Comparison of ENCODE assay signal across 8 cellular contexts in genomic region chr22:29836791-29837370, GRCh38. TPM values are rescaled to one million over a fixed set of nuclear protein-coding genes. Genes with fewer than 3 reads are reported as not detected.
A peak's percentile ranks its signal among the peaks of the same experiment; 100 is the strongest.
DNase-seq lines count a peak whose midpoint lies in the region; ATAC-seq, FAIRE-seq and TF ChIP-seq lines count a peak whose summit lies in the region.
"Not testable (repeated sequence)": the region's sequence is repeated elsewhere in the genome, so short reads cannot be mapped to it uniquely, and the experiment has no call there.

No MANE protein-coding gene starts in this region.

- DNase-seq in DND-41; WTC11 (ENCODE audit: low spot score); adipocyte (ENCODE audit: low read depth); endothelial cell of umbilical vein (ENCODE audit: low read depth, low spot score); memory B cell (ENCODE audit: low spot score in 2 of 2); upper lobe of right lung: not testable (repeated sequence)

- not testable (repeated sequence) for H2AFZ ChIP-seq in DND-41 (ENCODE audit: low read depth, low read length); Loucy (ENCODE audit: low read length); endothelial cell of umbilical vein (ENCODE audit: low read depth, low read length)

- H3K4me3 ChIP-seq in DND-41 (ENCODE audit: low read depth in 1 of 2, low read length in 2 of 2): peak overlapping the region; percentile 66 to 90; a peak in 3 of 4 replicates
- peak overlapping the region; percentile 89 for H3K4me3 ChIP-seq in Loucy (ENCODE audit: low read length, poor library complexity, severe bottlenecking)
- H3K4me3 ChIP-seq in adipocyte (ENCODE audit: low read length): peak overlapping the region; percentile 90
- H3K4me3 ChIP-seq in endothelial cell of umbilical vein (replicated peaks in 1 of 3; ENCODE audit: insufficient read depth in 1 of 3, low read depth in 1 of 3, low read length in 3 of 3): peak overlapping the region in 1 of 3 experiments; percentile 92
- H3K4me3 ChIP-seq in rectal smooth muscle tissue (ENCODE audit: low read length): peak overlapping the region; percentile 92
- peak overlapping the region; percentile 98 for H3K4me3 ChIP-seq in upper lobe of right lung

- H3K4me1 Mint-ChIP-seq in WTC11 (peaks cover 11% of the 10 kb centered on the region), memory B cell (peaks cover 26% of the 10 kb centered on the region)

- not testable (repeated sequence) for H4K20me1 ChIP-seq in DND-41 (ENCODE audit: insufficient read depth, low read length); Loucy (ENCODE audit: insufficient read depth, low read length, poor library complexity, severe bottlenecking); endothelial cell of umbilical vein (replicated peaks; ENCODE audit: control insufficient read depth, extremely low read depth, insufficient read depth, low read length)

- H3K4me1 ChIP-seq in DND-41 (ENCODE audit: insufficient read depth, low read length) (peaks cover 29% of the 10 kb centered on the region), Loucy (ENCODE audit: insufficient read depth, low read length, poor library complexity, severe bottlenecking) (peaks cover 30% of the 10 kb centered on the region), adipocyte (ENCODE audit: control insufficient read depth, insufficient read depth, low read length) (peaks cover 35% of the 10 kb centered on the region), endothelial cell of umbilical vein (ENCODE audit: control insufficient read depth, extremely low read depth, insufficient read depth, low read length) (peaks cover 15% of the 10 kb centered on the region), upper lobe of right lung (peaks cover 15% of the 10 kb centered on the region)
- H3K4me1 ChIP-seq in rectal smooth muscle tissue (ENCODE audit: control insufficient read depth, insufficient read depth, low read length): not testable (repeated sequence)

- H3K9me2 ChIP-seq in Loucy (replicated peaks; ENCODE audit: low read depth, low read length): not testable (repeated sequence)

- not testable (repeated sequence) for H3K9me3 Mint-ChIP-seq in WTC11, memory B cell

- peak overlapping the region; percentile 71 for H3K9ac ChIP-seq in DND-41 (ENCODE audit: low read depth, low read length)
- H3K9ac ChIP-seq in Loucy (ENCODE audit: low read depth, low read length, poor library complexity, severe bottlenecking): peak overlapping the region; percentile 73
- H3K9ac ChIP-seq in adipocyte (ENCODE audit: low read length): peak overlapping the region; percentile 90
- not testable (repeated sequence) for H3K9ac ChIP-seq in endothelial cell of umbilical vein (replicated peaks; ENCODE audit: extremely low read depth, insufficient read depth, low read length); rectal smooth muscle tissue (ENCODE audit: low read length)

- POLR2A ChIA-PET in WTC11 (lab: Charles Lee); endothelial cell of umbilical vein (lab: Charles Lee): not testable (repeated sequence)

- not testable (repeated sequence) for H3K27me3 ChIP-seq in DND-41 (ENCODE audit: insufficient read depth, low read length, poor library complexity); Loucy (ENCODE audit: insufficient read depth, low read length, poor library complexity, severe bottlenecking); adipocyte (replicated peaks; ENCODE audit: control insufficient read depth, insufficient read depth, low read length); endothelial cell of umbilical vein (ENCODE audit: control insufficient read depth in 2 of 2, insufficient read depth in 2 of 2, low read length in 2 of 2); rectal smooth muscle tissue (ENCODE audit: control insufficient read depth, insufficient read depth, low read length); upper lobe of right lung

- not testable (repeated sequence) for TF ChIP-seq CTCF in DND-41 (IDR thresholded peaks at IDR 0.05; ENCODE audit: borderline replicate concordance, extremely low read depth, low read length, poor library complexity, severe bottlenecking); Loucy (conservative IDR thresholded peaks at IDR 0.05; ENCODE audit: low read length); WTC11 (IDR thresholded peaks at IDR 0.05); endothelial cell of umbilical vein (IDR thresholded peaks at IDR 0.05; ENCODE audit: extremely low read depth in 1 of 2, insufficient read depth in 1 of 2, low read depth in 1 of 2, low read length in 2 of 2); upper lobe of right lung (IDR thresholded peaks at IDR 0.05)

- H3K9me3 ChIP-seq in DND-41 (ENCODE audit: insufficient read depth, low read length, severe bottlenecking); Loucy (ENCODE audit: insufficient read depth, low read depth, low read length); adipocyte (ENCODE audit: control insufficient read depth, low read length); endothelial cell of umbilical vein (replicated peaks; ENCODE audit: control insufficient read depth, insufficient read depth, low read length); upper lobe of right lung: not testable (repeated sequence)

- intact Hi-C loops in endothelial cell of umbilical vein (cut with micrococcal nuclease): loop anchor here (5.0 kb wide), 1 partner anchor 155 kb away; no protein-coding TSS in a partner anchor
- intact Hi-C loops in upper lobe of right lung (cut with DNase I): not testable (repeated sequence)

- H3K27me3 Mint-ChIP-seq in WTC11 (ENCODE audit: low read depth); memory B cell: not testable (repeated sequence)

- CTCF ChIA-PET in WTC11 (lab: Charles Lee) (interaction anchor here (0.7 to 1.9 kb wide), 4 partner anchors 46 to 252 kb away, joined by 3 to 13 read pairs (median 4); partner anchors contain the start of gene MTMR3), endothelial cell of umbilical vein (lab: Charles Lee) (interaction anchor here (1.9 kb wide), 1 partner anchor 168 kb away, joined by 7 read pairs; no protein-coding TSS in a partner anchor)

- dilution Hi-C loops in endothelial cell of umbilical vein (cut with MboI; ENCODE audit: extremely low pct_ligation_motif_present, low sequenced_read_pairs): not testable (repeated sequence)

- H3K4me2 ChIP-seq in DND-41 (ENCODE audit: insufficient read depth, low read length) (peak overlapping the region; percentile 96), Loucy (ENCODE audit: low read depth, low read length, poor library complexity, severe bottlenecking) (peak overlapping the region; percentile 97), endothelial cell of umbilical vein (ENCODE audit: insufficient read depth, low read length) (peak overlapping the region; percentile 96)

- BruUV-seq in endothelial cell of umbilical vein (replicated peaks; lab: Mats Ljungman, UMichigan): not testable (repeated sequence)

- H3K4me3 Mint-ChIP-seq in WTC11 (peak overlapping the region; percentile 87), memory B cell (peak overlapping the region; percentile 98)

- not testable (repeated sequence) for H3K9me1 ChIP-seq in endothelial cell of umbilical vein (replicated peaks; ENCODE audit: control insufficient read depth, extremely low read depth, insufficient read depth, low read length)

- H3K27ac Mint-ChIP-seq in WTC11, memory B cell: not testable (repeated sequence)

- FAIRE-seq in endothelial cell of umbilical vein (lab: Jason Lieb, UNC): not testable (repeated sequence)

- peaks cover 42% of the 10 kb centered on the region for H3K79me2 ChIP-seq in DND-41 (ENCODE audit: insufficient read depth, low read length)
- H3K79me2 ChIP-seq in Loucy (ENCODE audit: insufficient read depth, low read length): peaks cover 29% of the 10 kb centered on the region
- H3K79me2 ChIP-seq in endothelial cell of umbilical vein (ENCODE audit: control insufficient read depth, insufficient read depth, low read length): peaks cover 14% of the 10 kb centered on the region

- not testable (repeated sequence) for H3F3A ChIP-seq in Loucy (ENCODE audit: low read depth)

- TF ChIP-seq POLR2A in endothelial cell of umbilical vein (IDR thresholded peaks at IDR 0.05; ENCODE audit: low read depth, low read length): not testable (repeated sequence)

- not testable (repeated sequence) for H3K27ac ChIP-seq in DND-41 (ENCODE audit: low read length); endothelial cell of umbilical vein (ENCODE audit: insufficient read depth, low read depth, low read length); rectal smooth muscle tissue (ENCODE audit: low read depth, low read length); upper lobe of right lung

- H3K36me3 ChIP-seq in DND-41 (ENCODE audit: insufficient read depth, low read length) (peaks cover 20% of the 10 kb centered on the region), adipocyte (ENCODE audit: control insufficient read depth, insufficient read depth, low read length, severe bottlenecking) (peaks cover 21% of the 10 kb centered on the region), rectal smooth muscle tissue (ENCODE audit: control insufficient read depth, insufficient read depth, low read length) (peaks cover 13% of the 10 kb centered on the region), upper lobe of right lung (peaks cover 28% of the 10 kb centered on the region)
- H3K36me3 ChIP-seq in Loucy (ENCODE audit: insufficient read depth, low read length); endothelial cell of umbilical vein (ENCODE audit: control insufficient read depth in 2 of 2, extremely low read depth in 1 of 2, insufficient read depth in 2 of 2, low read length in 2 of 2): not testable (repeated sequence)

- ATAC-seq in DND-41 (ENCODE audit: insufficient read depth, low read depth); WTC11; memory B cell (ENCODE audit: low read depth); upper lobe of right lung: not testable (repeated sequence)

- not testable (repeated sequence) for H3K36me3 Mint-ChIP-seq in WTC11
- peaks cover 18% of the 10 kb centered on the region for H3K36me3 Mint-ChIP-seq in memory B cell

RNA-seq across cellular contexts. Expression of gene ASCC2, which starts 1.2 kb away (rescaled TPM):
- total RNA-seq in WTC11 (2021) (42.2 to 43.9 TPM (median 43.6 TPM) in 3 replicates), endothelial cell of umbilical vein (60.4 and 60.7 TPM in 2 replicates), upper lobe of right lung (54.6 TPM)
- 43.6 and 51.8 TPM in 2 replicates for polyA plus RNA-seq in endothelial cell of umbilical vein
- polyA plus RNA-seq in endothelial cell of umbilical vein (2011; cell fraction: cytosol; rRNA removed): 40.6 and 45.1 TPM in 2 replicates
- 78.3 and 83.7 TPM in 2 replicates for polyA plus RNA-seq in endothelial cell of umbilical vein (2011; cell fraction: nucleus; rRNA removed)
- polyA plus RNA-seq in endothelial cell of umbilical vein (2012): 47.4 and 50.7 TPM in 2 replicates
- polyA minus RNA-seq in endothelial cell of umbilical vein: 69.9 and 72.5 TPM in 2 replicates
- polyA minus RNA-seq in endothelial cell of umbilical vein (2011; cell fraction: cytosol; rRNA and poly(A)+ RNA removed): 17.8 TPM
- polyA minus RNA-seq in endothelial cell of umbilical vein (2011; cell fraction: nucleus; rRNA and poly(A)+ RNA removed): 59.7 and 72.2 TPM in 2 replicates

RNA-seq across cellular contexts. Expression of gene MTMR3, which starts 46.1 kb away (rescaled TPM):
- total RNA-seq in WTC11 (2021) (17.0 to 19.5 TPM (median 19.2 TPM) in 3 replicates), endothelial cell of umbilical vein (30.1 and 31.5 TPM in 2 replicates), upper lobe of right lung (50.6 TPM)
- polyA plus RNA-seq in endothelial cell of umbilical vein: 34.3 and 36.5 TPM in 2 replicates
- 16.3 and 16.5 TPM in 2 replicates for polyA plus RNA-seq in endothelial cell of umbilical vein (2011; cell fraction: cytosol; rRNA removed)
- 128 and 129 TPM in 2 replicates for polyA plus RNA-seq in endothelial cell of umbilical vein (2011; cell fraction: nucleus; rRNA removed)
- 14.9 and 15.0 TPM in 2 replicates for polyA plus RNA-seq in endothelial cell of umbilical vein (2012)
- 69.8 and 81.1 TPM in 2 replicates for polyA minus RNA-seq in endothelial cell of umbilical vein
- polyA minus RNA-seq in endothelial cell of umbilical vein (2011; cell fraction: cytosol; rRNA and poly(A)+ RNA removed): 6.3 TPM
- 89.8 and 114 TPM in 2 replicates for polyA minus RNA-seq in endothelial cell of umbilical vein (2011; cell fraction: nucleus; rRNA and poly(A)+ RNA removed)
